Comparison of ENCODE assay signal across 14 cellular contexts in the genomic region with DNA sequence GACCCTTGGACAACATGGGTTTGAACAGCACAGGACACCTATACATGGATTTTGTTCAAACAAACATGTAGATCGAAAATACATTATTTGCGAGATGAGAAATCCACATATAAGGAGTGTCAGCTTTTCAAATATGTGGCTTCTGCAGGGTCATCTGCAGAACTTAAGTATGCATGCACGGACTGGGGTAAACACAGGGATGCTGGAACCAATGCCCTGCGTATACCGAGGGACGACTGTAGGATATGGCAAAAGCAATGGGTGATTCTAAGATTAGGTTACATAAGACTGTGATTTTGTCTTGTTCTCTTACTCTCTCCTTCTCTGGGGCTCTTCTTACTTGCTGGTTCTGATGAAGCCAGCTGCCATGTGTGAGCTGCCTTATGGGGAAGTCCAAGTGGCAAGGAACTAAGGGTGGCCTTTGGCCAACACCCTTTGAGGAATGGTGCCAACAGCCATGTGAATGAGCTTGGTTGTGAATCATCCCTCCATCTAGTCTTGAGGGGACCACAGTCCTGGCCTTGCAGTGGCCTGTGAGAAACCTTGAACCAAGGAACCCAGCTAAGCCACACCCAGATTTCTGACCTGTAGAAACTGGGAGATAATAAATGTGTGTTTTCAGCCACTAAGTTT.
"Had no signal": no experiment of that assay in that cellular context is flagged by ENCODE, and none has a peak within 500 bp of the region (broad histone marks: within the 10 kb centered on the region; RNA-seq: fewer than 3 reads in every experiment).

No MANE protein-coding gene starts in this region.

- H3K27me3 ChIP-seq: colonic mucosa, pancreas, upper lobe of left lung had no signal

- H3K4me3 ChIP-seq: colonic mucosa, pancreas, thoracic aorta, upper lobe of left lung had no signal

- H3K36me3 ChIP-seq: colonic mucosa, thoracic aorta, upper lobe of left lung had no signal

- H3K27ac ChIP-seq: colonic mucosa, pancreas, thoracic aorta, upper lobe of left lung had no signal

- H3K4me1 ChIP-seq: colonic mucosa, upper lobe of left lung had no signal

- DNase-seq: activated CD4-positive, alpha-beta T cell treated with anti-CD3 and anti-CD28 coated beads, Interleukin-2, amount 10 ng/mL, durations not matched to agents 24 days and 14 days; activated CD4-positive, CD25-positive, alpha-beta regulatory T cell; activated CD8-positive, alpha-beta T cell treated with anti-CD3 and anti-CD28 coated beads for 36 hours; activated naive CD4-positive, alpha-beta T cell treated with anti-CD3 and anti-CD28 coated beads for 36 hours; activated T-cell treated with anti-CD3 and anti-CD28 coated beads, Interleukin-2, amount 50 U/mL, for 24 hours; anterior cingulate cortex; colonic mucosa; left cardiac atrium; mesendoderm; naive thymus-derived CD8-positive, alpha-beta T cell; stimulated activated CD4-positive, alpha-beta T cell treated with anti-CD3 and anti-CD28 coated beads, Interleukin-4, amount 100 ng/mL, for 4 hours; upper lobe of left lung had no signal

- H3K9me3 ChIP-seq: colonic mucosa, pancreas, thoracic aorta, upper lobe of left lung had no signal
